17 cellular contexts compared by ENCODE assay signal in genomic region chr4:80434238-80434637, GRCh38.
DNase-seq lines count a peak whose midpoint lies in the region; ATAC-seq, FAIRE-seq and TF ChIP-seq lines count a peak whose summit lies in the region.
"Had no signal": no experiment of that assay in that cellular context is flagged by ENCODE, and none has a peak within 500 bp of the region (broad histone marks: within the 10 kb centered on the region; RNA-seq: fewer than 3 reads in every experiment).

No MANE protein-coding gene starts in this region.

- H3K36me3 ChIP-seq in Loucy (ENCODE audit: insufficient read depth, low read length) (no peaks in the 10 kb centered on the region), adipocyte (ENCODE audit: control insufficient read depth, insufficient read depth, low read length, severe bottlenecking) (no peaks in the 10 kb centered on the region), pancreas (no peaks in the 10 kb centered on the region)
- H3K36me3 ChIP-seq: BE2C had no signal

- H3K27me3 ChIP-seq in Loucy (ENCODE audit: insufficient read depth, low read length, poor library complexity, severe bottlenecking) (no peaks in the 10 kb centered on the region), adipocyte (replicated peaks; ENCODE audit: control insufficient read depth, insufficient read depth, low read length) (no peaks in the 10 kb centered on the region), foreskin keratinocyte (no peaks in the 10 kb centered on the region), pancreas (no peaks in the 10 kb centered on the region)
- H3K27me3 ChIP-seq: BE2C had no signal

- H3K4me3 ChIP-seq in Loucy (ENCODE audit: low read length, poor library complexity, severe bottlenecking) (no peak overlapping the region), adipocyte (ENCODE audit: low read length) (no peak overlapping the region), pancreas (no peak overlapping the region)

- 35 to 89% methylated on average over 1 of the region's 1 CpG for WGBS in pancreas, 2 donors

- H3K9me3 ChIP-seq in Loucy (ENCODE audit: insufficient read depth, low read depth, low read length) (no peaks in the 10 kb centered on the region), adipocyte (ENCODE audit: control insufficient read depth, low read length) (no peaks in the 10 kb centered on the region), pancreas (no peaks in the 10 kb centered on the region)
- H3K9me3 ChIP-seq: BE2C had no signal

- DNase-seq in EH (ENCODE audit: low read depth) = peak; percentile 52
- DNase-seq in adipocyte (ENCODE audit: low read depth) = peak; percentile 20
- DNase-seq in foreskin keratinocyte = peak in 1 of 2 donors; percentile 30
- no peak for DNase-seq in G401 (ENCODE audit: low spot score)
- DNase-seq in pancreas = no peak
- no peak for DNase-seq in HUDEP-2 (lab: John Stamatoyannopoulos, UW; ENCODE audit: unreplicated experiment in 76 of 76)
- DNase-seq: activated CD4-positive, alpha-beta T cell treated with anti-CD3 and anti-CD28 coated beads, Interleukin-2, amount 10 ng/mL, durations not matched to agents 24 days and 14 days; activated naive CD4-positive, alpha-beta T cell treated with anti-CD3 and anti-CD28 coated beads for 36 hours; BE2C; NCI-H1436; NCI-H446 treated with DMSO at 0.1 percent for 48 hours; stimulated activated CD4-positive, alpha-beta T cell treated with anti-CD3 and anti-CD28 coated beads, Interleukin-1b, Interleukin-23, amount 100 ng/mL, for 48 hours; T1000 had no signal

- peak overlapping the region; percentile 11; the same call in 1 of the 2 replicates for H2AFZ ChIP-seq in Loucy (ENCODE audit: low read length)

- no peaks in the 10 kb centered on the region for H3K79me2 ChIP-seq in Loucy (ENCODE audit: insufficient read depth, low read length)

- H3K27ac ChIP-seq in foreskin keratinocyte = no peak overlapping the region
- H3K27ac ChIP-seq in pancreas = no peak overlapping the region

- peak; percentile 50 for ATAC-seq in foreskin keratinocyte
- ATAC-seq in pancreas = no peak
- ATAC-seq in HG03520 (IDR thresholded peaks at IDR 0.05; ENCODE audit: unreplicated experiment) = no peak
- ATAC-seq: sciatic nerve had no signal

- TF ChIP-seq CTCF in Loucy (conservative IDR thresholded peaks at IDR 0.05; ENCODE audit: low read length) = no peak
- TF ChIP-seq CTCF in foreskin keratinocyte (conservative IDR thresholded peaks at IDR 0.05) = no peak
- TF ChIP-seq CTCF in pancreas (IDR thresholded peaks at IDR 0.05) = no peak

- H3K9ac ChIP-seq in Loucy (ENCODE audit: low read depth, low read length, poor library complexity, severe bottlenecking) (no peak overlapping the region), adipocyte (ENCODE audit: low read length) (no peak overlapping the region)

- no peak overlapping the region for H3K4me2 ChIP-seq in Loucy (ENCODE audit: low read depth, low read length, poor library complexity, severe bottlenecking)

- intact Hi-C loops in pancreas (cut with DNase I) = no loop called here

- no peaks in the 10 kb centered on the region for H3K9me2 ChIP-seq in Loucy (replicated peaks; ENCODE audit: low read depth, low read length)

- FAIRE-seq in pancreas (lab: Jason Lieb, UNC) = no peak
- FAIRE-seq: D721Med had no signal

- H3K4me1 ChIP-seq in Loucy (ENCODE audit: insufficient read depth, low read length, poor library complexity, severe bottlenecking) (peaks cover 18% of the 10 kb centered on the region), adipocyte (ENCODE audit: control insufficient read depth, insufficient read depth, low read length) (no peaks in the 10 kb centered on the region), foreskin keratinocyte (no peaks in the 10 kb centered on the region), pancreas (no peaks in the 10 kb centered on the region)
- H3K4me1 ChIP-seq: BE2C had no signal

- peaks cover 3% of the 10 kb centered on the region; the same call in 1 of the 2 replicates for H3F3A ChIP-seq in Loucy (ENCODE audit: low read depth)

- H4K20me1 ChIP-seq in Loucy (ENCODE audit: insufficient read depth, low read length, poor library complexity, severe bottlenecking) = no peaks in the 10 kb centered on the region

- in situ Hi-C loops in G401 (cut with HindIII; ENCODE audit: low sequenced_read_pairs) = no loop called here

Comparison
In these comparisons a context has a peak if more than half of its experiments do, and no peak if none do; other contexts are left out.
1. DNase-seq: peak in EH (single experiment) and adipocyte (single experiment); none in G401 (single experiment), pancreas (0 of 6) and HUDEP-2 (0 of 76).